In the genomic region with DNA sequence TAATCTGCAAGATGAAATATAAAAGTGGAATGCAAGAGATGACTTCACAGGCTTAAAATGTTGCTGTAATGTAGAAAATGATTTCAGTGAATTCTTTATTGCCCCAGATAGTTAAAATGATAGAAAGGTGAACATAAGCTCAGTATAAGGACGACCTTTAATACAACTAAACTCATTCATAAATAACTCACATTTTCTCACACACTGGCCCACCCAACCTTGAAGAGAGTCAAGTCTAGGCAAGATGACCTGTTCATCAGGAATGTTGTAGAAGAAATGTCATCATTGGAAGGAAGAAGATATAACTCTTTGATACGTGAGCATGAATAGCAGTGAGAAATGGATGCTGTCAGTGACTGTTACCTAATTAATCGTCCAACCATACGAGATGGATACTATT, we compare ENCODE assay signal across 22 cellular contexts.
DNase-seq lines count a peak whose midpoint lies in the region; ATAC-seq, FAIRE-seq and TF ChIP-seq lines count a peak whose summit lies in the region.
"Had no signal": no experiment of that assay in that cellular context is flagged by ENCODE, and none has a peak within 500 bp of the region (broad histone marks: within the 10 kb centered on the region; RNA-seq: fewer than 3 reads in every experiment).

No MANE protein-coding gene starts in this region.

- no peak overlapping the region for H3K4me3 Mint-ChIP-seq in natural killer cell treated with Interleukin-12 subunit alpha and Interleukin-12 subunit beta and Interleukin-15 and Interleukin-18, amount 100 ng/mL, for 72 hours
- H3K4me3 Mint-ChIP-seq: activated CD4-positive, alpha-beta T cell treated with anti-CD3 and anti-CD28 coated beads for 36 hours; activated naive CD4-positive, alpha-beta T cell treated with anti-CD3 and anti-CD28 coated beads for 36 hours; brain; nephron; T-helper 2 cell treated with Interferon-gamma antibody and Interleukin-4, amounts not matched to agents 5 μg/mL and 100 μg/mL, for 36 hours had no signal

- intact Hi-C loops in left ventricle myocardium superior (cut with micrococcal nuclease): no loop called here

- FAIRE-seq in RCC 7860 (lab: Jason Lieb, UNC): peak; percentile 91
- FAIRE-seq: H1 had no signal

- no peak for TF ChIP-seq CTCF in epithelial cell of proximal tubule (conservative IDR thresholded peaks at IDR 0.05; ENCODE audit: low read depth, low read length)

- no peaks in the 10 kb centered on the region for H3K4me1 Mint-ChIP-seq in natural killer cell treated with Interleukin-12 subunit alpha and Interleukin-12 subunit beta and Interleukin-15 and Interleukin-18, amount 100 ng/mL, for 72 hours (ENCODE audit: low read depth in 2 of 2)
- H3K4me1 Mint-ChIP-seq: activated CD4-positive, alpha-beta T cell treated with anti-CD3 and anti-CD28 coated beads for 36 hours; CD14-positive monocyte; nephron had no signal

- DNase-seq in GM03348 (ENCODE audit: low spot score): peak; percentile 55
- DNase-seq in RCC 7860 (ENCODE audit: low spot score): peak; percentile 90
- DNase-seq in epithelial cell of proximal tubule (ENCODE audit: low read depth): peak; percentile 60
- DNase-seq in renal cortical epithelial cell (ENCODE audit: low read depth): peak; percentile 80
- no peak for DNase-seq in mesenteric fat pad (ENCODE audit: low spot score)
- DNase-seq in natural killer cell treated with Interleukin-12 subunit alpha and Interleukin-12 subunit beta and Interleukin-15 and Interleukin-18, amount 100 ng/mL, for 72 hours (ENCODE audit: low spot score): no peak
- DNase-seq in left ventricle myocardium superior: no peak
- DNase-seq: activated CD4-positive, alpha-beta T cell treated with anti-CD3 and anti-CD28 coated beads for 36 hours; activated CD8-positive, alpha-beta memory T cell treated with anti-CD3 and anti-CD28 coated beads, Interleukin-2, amount 50 U/mL, for 4 hours; activated naive CD4-positive, alpha-beta T cell treated with anti-CD3 and anti-CD28 coated beads for 36 hours; gastrocnemius medialis; NCI-H2171; retina; SHP77; stimulated activated CD4-positive, alpha-beta T cell treated with anti-CD3 and anti-CD28 coated beads, Interleukin-2, amount 100 ng/mL, for 24 hours had no signal

- H3K27me3 Mint-ChIP-seq in natural killer cell treated with Interleukin-12 subunit alpha and Interleukin-12 subunit beta and Interleukin-15 and Interleukin-18, amount 100 ng/mL, for 72 hours: peaks cover 6 to 17% of the 10 kb centered on the region in 2 donors

- H3K36me3 Mint-ChIP-seq in natural killer cell treated with Interleukin-12 subunit alpha and Interleukin-12 subunit beta and Interleukin-15 and Interleukin-18, amount 100 ng/mL, for 72 hours: no peaks in the 10 kb centered on the region
- H3K36me3 Mint-ChIP-seq: brain, CD14-positive monocyte had no signal

- peaks cover 3% of the 10 kb centered on the region for H3K9me3 Mint-ChIP-seq in natural killer cell treated with Interleukin-12 subunit alpha and Interleukin-12 subunit beta and Interleukin-15 and Interleukin-18, amount 100 ng/mL, for 72 hours
- H3K9me3 Mint-ChIP-seq: activated naive CD4-positive, alpha-beta T cell treated with anti-CD3 and anti-CD28 coated beads for 36 hours; brain; nephron; T-helper 2 cell treated with Interferon-gamma antibody and Interleukin-4, amounts not matched to agents 5 μg/mL and 100 μg/mL, for 36 hours had no signal

- H3K27ac Mint-ChIP-seq in natural killer cell treated with Interleukin-12 subunit alpha and Interleukin-12 subunit beta and Interleukin-15 and Interleukin-18, amount 100 ng/mL, for 72 hours: no peak overlapping the region
- H3K27ac Mint-ChIP-seq: activated CD4-positive, alpha-beta T cell treated with anti-CD3 and anti-CD28 coated beads for 36 hours; activated naive CD4-positive, alpha-beta T cell treated with anti-CD3 and anti-CD28 coated beads for 36 hours; brain; CD14-positive monocyte; nephron; T-helper 2 cell treated with Interferon-gamma antibody and Interleukin-4, amounts not matched to agents 5 μg/mL and 100 μg/mL, for 36 hours had no signal

- H3K4me3 ChIP-seq in epithelial cell of proximal tubule (ENCODE audit: low read depth, low read length): no peak overlapping the region
- H3K4me3 ChIP-seq: gastrocnemius medialis, suprapubic skin had no signal

- ATAC-seq in GM19395 (IDR thresholded peaks at IDR 0.05; ENCODE audit: unreplicated experiment): no peak
- ATAC-seq in natural killer cell treated with Interleukin-12 subunit alpha and Interleukin-12 subunit beta and Interleukin-15 and Interleukin-18, amount 100 ng/mL, for 72 hours: no peak
- no peak for ATAC-seq in left ventricle myocardium superior
- ATAC-seq: activated CD4-positive, alpha-beta T cell treated with anti-CD3 and anti-CD28 coated beads for 36 hours; gastrocnemius medialis had no signal

Comparison
In these comparisons a context has a peak if more than half of its experiments do, and no peak if none do; other contexts are left out.
1. DNase-seq: peak in GM03348 (single experiment), RCC 7860 (single experiment), epithelial cell of proximal tubule (single experiment) and renal cortical epithelial cell (single experiment); none in mesenteric fat pad (single experiment), natural killer cell treated with Interleukin-12 subunit alpha and Interleukin-12 subunit beta and Interleukin-15 and Interleukin-18, amount 100 ng/mL, for 72 hours (single experiment) and left ventricle myocardium superior (single experiment).